ENCODE assay signal across 9 cellular contexts in genomic region chr1:15089244-15089992, GRCh38.
DNase-seq lines count a peak whose midpoint lies in the region; ATAC-seq and TF ChIP-seq lines count a peak whose summit lies in the region.
"Had no signal": no experiment of that assay in that cellular context is flagged by ENCODE, and none has a peak within 500 bp of the region (broad histone marks: within the 10 kb centered on the region; RNA-seq: fewer than 3 reads in every experiment).

No MANE protein-coding gene starts in this region.

- ATAC-seq in memory B cell (ENCODE audit: low read depth) (peak; percentile 70), upper lobe of left lung (ENCODE audit: low FRiP score in 2 of 2) (peak; percentile 54 to 76), HG03354 (IDR thresholded peaks at IDR 0.05; ENCODE audit: poor library complexity, severe bottlenecking, unreplicated experiment) (no peak), GM21619 (IDR thresholded peaks at IDR 0.05; ENCODE audit: unreplicated experiment) (no peak)

- peak overlapping the region; percentile 33 to 80 (median 78) for H3K27ac ChIP-seq in upper lobe of left lung

- no peak for TF ChIP-seq CTCF in upper lobe of left lung (IDR thresholded peaks at IDR 0.05)

- H3K4me1 Mint-ChIP-seq in memory B cell, result peaks cover 19% of the 10 kb centered on the region

- H3K4me1 ChIP-seq in upper lobe of left lung, result peaks cover 17 to 28% (median 22%) of the 10 kb centered on the region in 4 donors

- H3K36me3 ChIP-seq in upper lobe of left lung, result no peaks in the 10 kb centered on the region

- H3K4me3 ChIP-seq in upper lobe of left lung, result no peak overlapping the region

- no peak overlapping the region for H3K27ac Mint-ChIP-seq in memory B cell

- no peaks in the 10 kb centered on the region for H3K27me3 ChIP-seq in upper lobe of left lung

- no peak for TF ChIP-seq EP300 in upper lobe of left lung (IDR thresholded peaks at IDR 0.05)

- peak; percentile 36 for DNase-seq in activated effector memory CD4-positive, alpha-beta T cell treated with anti-CD3 and anti-CD28 coated beads, Interleukin-2, amount 50 U/mL, for 16 hours
- DNase-seq in activated effector memory CD4-positive, alpha-beta T cell treated with Interleukin-2 at 50 U/mL for 16 hours, result no peak
- DNase-seq in astrocyte of the hippocampus (ENCODE audit: low read depth, low spot score) (peak; percentile 42), memory B cell (ENCODE audit: low spot score in 2 of 2) (no peak), upper lobe of left lung (peak in 1 of 2 donors; percentile 51), NCI-H1694 treated with DMSO at 0.1 percent for 48 hours (lab: John Stamatoyannopoulos, UW) (no peak)
- DNase-seq: stimulated activated CD4-positive, alpha-beta T cell treated with anti-CD3 and anti-CD28 coated beads, Interleukin-4, amount 100 ng/mL, for 24 hours had no signal

- H3K27me3 Mint-ChIP-seq in memory B cell, result no peaks in the 10 kb centered on the region

- no peaks in the 10 kb centered on the region for H3K36me3 Mint-ChIP-seq in memory B cell

- H3K9me3 ChIP-seq in upper lobe of left lung, result no peaks in the 10 kb centered on the region

- H3K9me3 Mint-ChIP-seq in memory B cell, result no peaks in the 10 kb centered on the region

- 36 to 42% methylated on average over 4 of the region's 4 CpGs for WGBS in upper lobe of left lung, 2 donors

- H3K4me3 Mint-ChIP-seq in memory B cell, result peak overlapping the region; percentile 56

- TF ChIP-seq POLR2A in upper lobe of left lung (IDR thresholded peaks at IDR 0.05), result no peak

Comparison
In these comparisons a context has a peak if more than half of its experiments do, and no peak if none do; other contexts are left out.
1. DNase-seq: peak in activated effector memory CD4-positive, alpha-beta T cell treated with anti-CD3 and anti-CD28 coated beads, Interleukin-2, amount 50 U/mL, for 16 hours (single experiment) and astrocyte of the hippocampus (single experiment); none in activated effector memory CD4-positive, alpha-beta T cell treated with Interleukin-2 at 50 U/mL for 16 hours (single experiment), memory B cell (0 of 2) and NCI-H1694 treated with DMSO at 0.1 percent for 48 hours (single experiment).
2. ATAC-seq: peak in memory B cell (single experiment) and upper lobe of left lung (2 of 2); none in HG03354 (single experiment) and GM21619 (single experiment).